8 cellular contexts compared by ENCODE assay signal in the genomic region with DNA sequence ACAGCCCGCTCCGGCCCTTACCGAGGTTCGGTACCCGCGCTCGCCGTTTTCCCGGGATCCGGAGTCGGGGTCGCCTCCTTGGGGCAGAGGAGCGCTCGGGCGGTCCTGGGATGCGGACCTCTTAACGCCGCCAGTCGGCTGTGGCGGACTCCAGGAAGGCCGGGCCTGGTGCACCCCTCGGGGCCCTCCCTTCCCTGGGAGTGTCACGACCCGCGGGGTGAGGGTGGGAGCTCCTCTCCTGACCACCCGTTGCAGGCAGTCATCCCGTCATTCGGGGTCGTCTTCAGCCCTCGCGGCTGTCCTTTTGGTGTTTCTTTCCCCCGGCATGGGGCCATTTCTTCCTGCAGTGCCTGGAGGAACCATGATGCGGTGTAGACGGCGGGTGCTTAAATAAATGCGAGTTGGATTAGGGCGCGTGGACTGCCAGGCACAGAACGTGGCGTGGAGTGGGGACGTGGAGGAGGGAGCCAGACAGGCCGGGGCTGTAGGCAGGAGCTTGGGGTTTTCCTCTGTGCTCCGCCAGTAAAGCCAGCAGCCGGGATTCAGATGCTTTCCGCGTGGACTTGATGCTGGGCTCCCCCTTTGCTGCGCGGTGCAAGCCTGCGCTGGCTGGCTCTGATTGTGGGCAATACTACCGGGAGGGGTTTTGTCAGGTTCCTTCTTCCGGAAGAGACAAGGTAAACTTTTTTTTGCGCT. TPM values are rescaled to one million over a fixed set of nuclear protein-coding genes. Genes with fewer than 3 reads are reported as not detected.
DNase-seq lines count a peak whose midpoint lies in the region; ATAC-seq, FAIRE-seq and TF ChIP-seq lines count a peak whose summit lies in the region.

No MANE protein-coding gene starts in this region.

- no peaks in the 10 kb centered on the region for H3K36me3 ChIP-seq in iPS DF 6.9 (ENCODE audit: control insufficient read depth, insufficient read depth, low read length)
- no peaks in the 10 kb centered on the region for H3K36me3 ChIP-seq in gastrocnemius medialis

- H3K9me3 ChIP-seq in iPS DF 6.9 (ENCODE audit: control insufficient read depth, insufficient read depth, low read length) (no peaks in the 10 kb centered on the region), gastrocnemius medialis (no peaks in the 10 kb centered on the region)

- DNase-seq in COR-L47 (lab: John Stamatoyannopoulos, UW), result peak; percentile 19
- DNase-seq in T-helper 1 cell, result peak; percentile 25 to 66 (median 46)
- no peak for DNase-seq in astrocyte of the cerebellum (ENCODE audit: low read depth)
- DNase-seq in iPS DF 6.9 (ENCODE audit: low read depth, low spot score), result no peak
- peak; percentile 12 to 36 for DNase-seq in gastrocnemius medialis
- no peak for DNase-seq in RCC 7860 (ENCODE audit: low spot score)

- no peak for TF ChIP-seq CTCF in astrocyte of the cerebellum (IDR thresholded peaks at IDR 0.05; ENCODE audit: low read depth, low read length, missing control alignments)
- no peak for TF ChIP-seq CTCF in gastrocnemius medialis (IDR thresholded peaks at IDR 0.05 in 4 of 5, conservative IDR thresholded peaks at IDR 0.05 in 1 of 5)

- H3K4me3 ChIP-seq in astrocyte of the cerebellum (ENCODE audit: low read depth, low read length), result peak overlapping the region; percentile 97
- H3K4me3 ChIP-seq in iPS DF 6.9 (ENCODE audit: low read length), result peak overlapping the region; percentile 78
- H3K4me3 ChIP-seq in gastrocnemius medialis, result peak overlapping the region; percentile 81 to 100 (median 94)

- no peak overlapping the region for H3K27ac ChIP-seq in iPS DF 6.9 (ENCODE audit: low read length)
- peak overlapping the region; percentile 94 to 100 (median 98) for H3K27ac ChIP-seq in gastrocnemius medialis

- no CpG with 5 or more reads among the region's 52 CpGs for WGBS in iPS DF 6.9 (ENCODE audit: insufficient coverage, insufficient read length)

- FAIRE-seq in RCC 7860 (lab: Jason Lieb, UNC), result no peak

- H3K4me1 ChIP-seq in iPS DF 6.9 (ENCODE audit: control insufficient read depth, insufficient read depth, low read length) (no peaks in the 10 kb centered on the region), gastrocnemius medialis (peaks cover 6 to 10% of the 10 kb centered on the region in 2 donors)

- H3K27me3 ChIP-seq in iPS DF 6.9 (ENCODE audit: control insufficient read depth, insufficient read depth, low read length) (no peaks in the 10 kb centered on the region), gastrocnemius medialis (no peaks in the 10 kb centered on the region)

- intact Hi-C loops in gastrocnemius medialis (cut with DNase I; ENCODE audit: low total_unique reads), result loop anchor here (1.0 to 2.0 kb wide), 2 partner anchors 24 to 77 kb away; no protein-coding TSS in a partner anchor

- ATAC-seq in GM19351 (IDR thresholded peaks at IDR 0.05; ENCODE audit: unreplicated experiment) (peak; percentile 22), HG03520 (IDR thresholded peaks at IDR 0.05; ENCODE audit: unreplicated experiment) (peak; percentile 20), gastrocnemius medialis (peak; percentile 14 to 34)

- in situ Hi-C loops in astrocyte of the cerebellum (cut with HindIII; ENCODE audit: low sequenced_read_pairs) (no loop called here), gastrocnemius medialis (cut with MboI; ENCODE audit: low sequenced_read_pairs in 4 of 4) (no loop called here)

- TF ChIP-seq POLR2A in gastrocnemius medialis (IDR thresholded peaks at IDR 0.05), result no peak

RNA-seq across cellular contexts. Expression of gene KDM4C, which starts 0.8 kb away (rescaled TPM):
- 10 to 100 TPM in 2 of 4 donors, 1 to 10 TPM in 2; 7.7 to 23.3 (median 10.0) TPM for total RNA-seq in gastrocnemius medialis

Comparison
In these comparisons a context has a peak if more than half of its experiments do, and no peak if none do; other contexts are left out.
1. DNase-seq: peak in COR-L47 (single experiment), T-helper 1 cell (5 of 5) and gastrocnemius medialis (2 of 2); none in astrocyte of the cerebellum (single experiment), iPS DF 6.9 (single experiment) and RCC 7860 (single experiment).
2. Peak in every context shown above with its lines, with median percentiles within 50 percentile points of each other: ATAC-seq and H3K4me3 ChIP-seq.